Comparison of ENCODE assay signal across 9 cellular contexts in the genomic region with DNA sequence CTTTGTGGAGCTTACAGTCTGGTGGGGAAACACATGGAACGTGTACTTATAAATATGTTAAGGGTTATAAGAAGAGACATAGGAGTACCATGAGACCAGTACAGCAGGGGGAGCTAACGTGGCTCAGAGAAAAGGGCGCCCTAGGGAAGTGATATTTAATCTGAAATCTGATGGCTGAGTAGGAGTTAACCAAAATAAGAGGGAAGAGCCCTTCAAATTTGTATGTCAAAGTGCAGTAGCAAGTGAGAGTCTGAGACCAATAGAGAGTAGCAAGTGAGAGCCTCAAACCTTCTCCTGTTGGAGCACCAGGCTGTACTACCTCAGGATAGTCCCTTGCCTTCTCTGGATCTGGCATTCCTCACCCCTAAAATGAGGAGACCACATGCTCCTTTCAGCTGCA. TPM values are rescaled to one million over a fixed set of nuclear protein-coding genes. Genes with fewer than 3 reads are reported as not detected.
DNase-seq lines count a peak whose midpoint lies in the region; ATAC-seq, FAIRE-seq and TF ChIP-seq lines count a peak whose summit lies in the region.
"Had no signal": no experiment of that assay in that cellular context is flagged by ENCODE, and none has a peak within 500 bp of the region (broad histone marks: within the 10 kb centered on the region; RNA-seq: fewer than 3 reads in every experiment).

No MANE protein-coding gene starts in this region.

- no peak for TF ChIP-seq POLR2A in GM12891 (IDR thresholded peaks at IDR 0.05; ENCODE audit: low read depth, low read length)

- FAIRE-seq in GM12891 (lab: Jason Lieb, UNC): no peak
- FAIRE-seq: TTC549 had no signal

- ATAC-seq in GM21526 (IDR thresholded peaks at IDR 0.05; ENCODE audit: low FRiP score, unreplicated experiment) (no peak), GM19328 (IDR thresholded peaks at IDR 0.05; ENCODE audit: unreplicated experiment) (no peak)

- DNase-seq in NCI-H69 (lab: John Stamatoyannopoulos, UW): peak; percentile 1
- peak; percentile 57 to 80 for DNase-seq in dermis microvascular lymphatic vessel endothelial cell (ENCODE audit: low read depth in 2 of 2)
- no peak for DNase-seq in retinal pigment epithelial cell (ENCODE audit: low read depth)
- DNase-seq in GM12891 (ENCODE audit: insufficient read length, low spot score): no peak
- no peak for DNase-seq in NCI-H1436 treated with DMSO at 0.1 percent for 48 hours (lab: John Stamatoyannopoulos, UW)

- H3K4me3 ChIP-seq in retinal pigment epithelial cell (ENCODE audit: low read length): no peak overlapping the region

- TF ChIP-seq CTCF in GM12873 (IDR thresholded peaks at IDR 0.05; ENCODE audit: insufficient read depth, low read depth, low read length, missing control alignments) (peak; percentile 62), retinal pigment epithelial cell (conservative IDR thresholded peaks at IDR 0.05; ENCODE audit: low read depth, low read length) (peak; percentile 50)

TF ChIP-seq in GM12891, 5 proteins besides CTCF, POLR2A, EP300 and RAD21:
- TF ChIP-seq TAF1 (IDR thresholded peaks at IDR 0.05; ENCODE audit: low read depth, low read length) (no peak), PAX5 (IDR thresholded peaks at IDR 0.05; ENCODE audit: insufficient read depth, low read length, severe bottlenecking) (no peak), POU2F2 (IDR thresholded peaks at IDR 0.05; ENCODE audit: low read depth, low read length) (no peak), SPI1 (IDR thresholded peaks at IDR 0.05; ENCODE audit: low read depth, low read length) (no peak), POLR2AphosphoS5 (IDR thresholded peaks at IDR 0.05; ENCODE audit: low read depth, low read length) (no peak)

RNA-seq across cellular contexts. Expression of gene PKIG, which starts 6.1 kb away (rescaled TPM):
- total RNA-seq in dermis microvascular lymphatic vessel endothelial cell: 151 and 182 TPM in 2 replicates
- 27.4 TPM for polyA plus RNA-seq in GM12891 (2012; ENCODE audit: low read depth, missing spikeins)

RNA-seq across cellular contexts. Expression of gene SERINC3, which starts 54.4 kb away (rescaled TPM):
- 106 and 135 TPM in 2 replicates for total RNA-seq in dermis microvascular lymphatic vessel endothelial cell
- polyA plus RNA-seq in GM12891 (2012; ENCODE audit: low read depth, missing spikeins): 26.3 TPM

Comparison
In these comparisons a context has a peak if more than half of its experiments do, and no peak if none do; other contexts are left out.
1. DNase-seq: peak in NCI-H69 (single experiment) and dermis microvascular lymphatic vessel endothelial cell (2 of 2); none in retinal pigment epithelial cell (single experiment), GM12891 (single experiment) and NCI-H1436 treated with DMSO at 0.1 percent for 48 hours (single experiment).